Comparison of ENCODE assay signal across 8 cellular contexts in genomic region chr17:62778990-62779681, GRCh38. TPM values are rescaled to one million over a fixed set of nuclear protein-coding genes. Genes with fewer than 3 reads are reported as not detected.
DNase-seq lines count a peak whose midpoint lies in the region; ATAC-seq, FAIRE-seq and TF ChIP-seq lines count a peak whose summit lies in the region.

No MANE protein-coding gene starts in this region.

- intact Hi-C loops in Calu3 (cut with micrococcal nuclease; ENCODE audit: unreplicated experiment) = no loop called here
- intact Hi-C loops in K562 (cut with micrococcal nuclease) = no loop called here
- intact Hi-C loops in CD14-positive monocyte (cut with micrococcal nuclease) = no loop called here

- no peaks in the 10 kb centered on the region for H3K9me1 ChIP-seq in K562 (ENCODE audit: control insufficient read depth, insufficient read depth, low read length)

- no peaks in the 10 kb centered on the region; the same call in 1 of the 2 replicates for H4K20me1 ChIP-seq in K562 (replicated peaks; ENCODE audit: control insufficient read depth, insufficient read depth, low read length)

- CTCF ChIA-PET in Calu3 (lab: Charles Lee) (interaction anchor here (0.5 to 1.6 kb wide), 8 partner anchors 10 to 572 kb away, joined by 3 to 6 read pairs (median 4); no protein-coding TSS in a partner anchor), K562 (lab: Yijun Ruan, JAX; ENCODE audit: low intra/inter-chr PET ratio) (no interaction called here)

- H3K27ac ChIP-seq in K562 (ENCODE audit: extremely low read depth, low read depth, low read length) = no peak overlapping the region
- H3K27ac ChIP-seq in substantia nigra (ENCODE audit: low read depth, low read length, poor library complexity, severe bottlenecking) = no peak overlapping the region

- H3K27me3 Mint-ChIP-seq in Calu3 (ENCODE audit: unreplicated experiment) (peaks cover 3% of the 10 kb centered on the region), CD14-positive monocyte (ENCODE audit: low read depth in 3 of 3) (no peaks in the 10 kb centered on the region)
- peaks cover 33 to 45% of the 10 kb centered on the region in 2 donors for H3K27me3 Mint-ChIP-seq in effector memory CD8-positive, alpha-beta T cell

- DNase-seq in Calu3 (peak; percentile 75), NCI-H146 (lab: John Stamatoyannopoulos, UW) (peak; percentile 77), K562 (ENCODE audit: extremely low read depth in 1 of 4, low spot score in 3 of 4) (peak in 3 of 4 experiments; percentile 20 to 31 (median 20)), myocyte (ENCODE audit: low read depth) (peak; percentile 93), substantia nigra (lab: John Stamatoyannopoulos, UW) (no peak), CD14-positive monocyte (ENCODE audit: low spot score) (no peak)
- DNase-seq in effector memory CD8-positive, alpha-beta T cell = no peak

- peak overlapping the region; percentile 83 for H3K27ac Mint-ChIP-seq in Calu3 (ENCODE audit: unreplicated experiment)
- peak overlapping the region in 1 of 7 donors; percentile 7 for H3K27ac Mint-ChIP-seq in CD14-positive monocyte
- no peak overlapping the region for H3K27ac Mint-ChIP-seq in effector memory CD8-positive, alpha-beta T cell

- ATAC-seq in K562 = peak; percentile 64
- ATAC-seq in GM19395 (IDR thresholded peaks at IDR 0.05; ENCODE audit: unreplicated experiment) = no peak
- ATAC-seq in effector memory CD8-positive, alpha-beta T cell (replicated peaks) = no peak

- H3K9me3 Mint-ChIP-seq in Calu3 (ENCODE audit: low read depth, unreplicated experiment) (peaks cover 4% of the 10 kb centered on the region), CD14-positive monocyte (peaks cover 0 to 7% (median 2%) of the 10 kb centered on the region in 7 donors)
- H3K9me3 Mint-ChIP-seq in effector memory CD8-positive, alpha-beta T cell = peaks cover 0 to 3% of the 10 kb centered on the region in 2 donors

- H3K4me3 Mint-ChIP-seq in Calu3 (ENCODE audit: low read depth, unreplicated experiment) = peak overlapping the region; percentile 29
- no peak overlapping the region for H3K4me3 Mint-ChIP-seq in CD14-positive monocyte
- H3K4me3 Mint-ChIP-seq in effector memory CD8-positive, alpha-beta T cell = no peak overlapping the region

- no peak for TF ChIP-seq POLR2A in K562 (conservative IDR thresholded peaks at IDR 0.05)

- no peak overlapping the region for H3K9ac ChIP-seq in K562 (ENCODE audit: insufficient read depth in 1 of 2, low read depth in 2 of 2, low read length in 2 of 2)

- TF ChIP-seq CTCF in Calu3 (IDR thresholded peaks at IDR 0.05; ENCODE audit: unreplicated experiment) (no peak), K562 (IDR thresholded peaks at IDR 0.05 in 2 of 3, conservative IDR thresholded peaks at IDR 0.05 in 1 of 3; ENCODE audit: insufficient read depth in 2 of 3, low read depth in 1 of 3, low read length in 3 of 3) (no peak), CD14-positive monocyte (IDR thresholded peaks at IDR 0.05) (no peak)

- no peaks in the 10 kb centered on the region for H3K79me2 ChIP-seq in K562 (ENCODE audit: control insufficient read depth, insufficient read depth, low read length)

- H3K36me3 Mint-ChIP-seq in Calu3 (ENCODE audit: insufficient read depth, unreplicated experiment) = peaks cover 7% of the 10 kb centered on the region
- no peaks in the 10 kb centered on the region for H3K36me3 Mint-ChIP-seq in CD14-positive monocyte
- peaks cover 3% of the 10 kb centered on the region for H3K36me3 Mint-ChIP-seq in effector memory CD8-positive, alpha-beta T cell (ENCODE audit: insufficient read depth)

- H3K36me3 ChIP-seq in K562 (ENCODE audit: control insufficient read depth, insufficient read depth, low read length) = no peaks in the 10 kb centered on the region

- H3K27me3 ChIP-seq in K562 (ENCODE audit: control insufficient read depth in 2 of 2, insufficient read depth in 2 of 2, low read length in 2 of 2) = peaks cover 23 to 39% of the 10 kb centered on the region in 2 experiments

- POLR2A ChIA-PET in K562 (lab: Yijun Ruan, JAX) = interaction anchor here (0.5 to 0.8 kb wide), 2 partner anchors 21 to 56 kb away, joined by 3 to 4 read pairs; no protein-coding TSS in a partner anchor

- WGBS in K562 (ENCODE audit: insufficient coverage, low coverage, missing lambda C conversion rate) = under 1% methylated on average over 21 of the region's 21 CpGs

- BruUV-seq in Calu3 (replicated peaks; lab: Mats Ljungman, UMichigan) (no TSS peak), K562 (replicated peaks; lab: Mats Ljungman, UMichigan) (no TSS peak)

- FAIRE-seq in K562 (lab: Jason Lieb, UNC) = no peak

- H3K4me1 Mint-ChIP-seq in Calu3 (ENCODE audit: low read depth, unreplicated experiment) (peaks cover 28% of the 10 kb centered on the region), CD14-positive monocyte (peaks cover 14% of the 10 kb centered on the region)
- H3K4me1 Mint-ChIP-seq in effector memory CD8-positive, alpha-beta T cell (ENCODE audit: low read depth in 2 of 2) = no peaks in the 10 kb centered on the region

- no peaks in the 10 kb centered on the region for H3K9me3 ChIP-seq in K562 (replicated peaks; ENCODE audit: control insufficient read depth, insufficient read depth, low read depth, low read length)

- no peak for TF ChIP-seq EP300 in K562 (IDR thresholded peaks at IDR 0.05; ENCODE audit: low read length)

- in situ Hi-C loops in K562 (cut with MboI) = no loop called here

- no peak overlapping the region for H3K4me3 ChIP-seq in K562

- TF ChIP-seq RAD21 in K562 (CRISPR knock-in tag; conservative IDR thresholded peaks at IDR 0.05 in 1 of 2, IDR thresholded peaks at IDR 0.05 in 1 of 2) = no peak

- H3K4me1 ChIP-seq in K562 (replicated peaks in 1 of 2; ENCODE audit: control insufficient read depth in 2 of 2, insufficient read depth in 2 of 2, low read length in 2 of 2) = peaks cover 0 to 4% of the 10 kb centered on the region in 2 experiments; a peak in 1 of 5 replicates

- H2AFZ ChIP-seq in K562 (ENCODE audit: low read depth, low read length) = no peak overlapping the region

- H3K4me2 ChIP-seq in K562 (ENCODE audit: insufficient read depth, low read length) = no peak overlapping the region; the same call in 1 of the 2 replicates

TF ChIP-seq in K562, 482 proteins besides CTCF, POLR2A, EP300 and RAD21:
- TF ChIP-seq MEIS2 (IDR thresholded peaks at IDR 0.05; ENCODE audit: partially characterized antibody) = peak; percentile 2
- TF ChIP-seq JUND (IDR thresholded peaks at IDR 0.05; ENCODE audit: borderline replicate concordance, low read depth, low read length) = 0 out of 2 replicates have a peak, but pooled peaks have one; percentile 28
- peak; percentile 46; the same call in 1 of the 3 replicates for TF ChIP-seq JUND (tag; IDR thresholded peaks at IDR 0.05; ENCODE audit: borderline replicate concordance, low read depth, low read length)
- no peak for TF ChIP-seq MBD2 (IDR thresholded peaks at IDR 0.05; ENCODE audit: borderline replicate concordance, low read depth)
- TF ChIP-seq TAF9B (IDR thresholded peaks at IDR 0.05; ENCODE audit: partially characterized antibody) = no peak
- TF ChIP-seq, protein P1, sequence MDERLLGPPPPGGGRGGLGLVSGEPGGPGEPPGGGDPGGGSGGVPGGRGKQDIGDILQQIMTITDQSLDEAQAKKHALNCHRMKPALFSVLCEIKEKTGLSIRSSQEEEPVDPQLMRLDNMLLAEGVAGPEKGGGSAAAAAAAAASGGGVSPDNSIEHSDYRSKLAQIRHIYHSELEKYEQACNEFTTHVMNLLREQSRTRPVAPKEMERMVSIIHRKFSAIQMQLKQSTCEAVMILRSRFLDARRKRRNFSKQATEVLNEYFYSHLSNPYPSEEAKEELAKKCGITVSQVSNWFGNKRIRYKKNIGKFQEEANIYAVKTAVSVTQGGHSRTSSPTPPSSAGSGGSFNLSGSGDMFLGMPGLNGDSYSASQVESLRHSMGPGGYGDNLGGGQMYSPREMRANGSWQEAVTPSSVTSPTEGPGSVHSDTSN (CRISPR knock-in tag; IDR thresholded peaks at IDR 0.05; ENCODE audit: low read depth) = no peak
- TF ChIP-seq, protein P1 (tag; conservative IDR thresholded peaks at IDR 0.05; ENCODE audit: low read depth) = 0 out of 2 replicates have a peak, but pooled peaks have one; percentile 30
- TF ChIP-seq FOSL1 (tag; conservative IDR thresholded peaks at IDR 0.05) = 0 out of 2 replicates have a peak, but pooled peaks have one; percentile 21
- TF ChIP-seq NRF1 (conservative IDR thresholded peaks at IDR 0.05 in 1 of 2, IDR thresholded peaks at IDR 0.05 in 1 of 2) = peak; percentile 73 to 77
TF ChIP-seq in K562: peak in this region for 5.

RNA-seq across cellular contexts. Expression of gene MARCHF10, which starts 29.0 kb away (rescaled TPM):
- total RNA-seq in Calu3 (2022) (not detected in 2 replicates), K562 (2014; rRNA removed) (not detected in 2 replicates), K562 (2014; rRNA removed; fragmentation: Illumina TruSeq; extraction: Trizol) (not detected in 2 replicates), K562 (2015; rRNA removed; fragmentation: Illumina TruSeq; extraction: Trizol) (not detected in 2 replicates), K562 (2021) (not detected in 2 replicates), myocyte (0.47 TPM in 1 of 2 replicates, not detected in the other)
- total RNA-seq in K562 (2011; cell fraction: chromatin; rRNA removed; ENCODE audit: low replicate concordance) = not detected in 2 replicates
- not detected in 2 replicates for total RNA-seq in K562 (2011; cell fraction: nucleolus; rRNA removed)
- not detected in 2 replicates for total RNA-seq in K562 (2011; cell fraction: nucleoplasm; rRNA removed)
- polyA plus RNA-seq in K562 (2011; rRNA removed) (not detected in 2 replicates), K562 (2014; fragmentation: Illumina TruSeq; extraction: Trizol) (not detected in 2 replicates), K562 (2014; fragmentation: Nextera tagmentation; extraction: Ambion mirVana) (not detected), K562 (2014; rRNA removed) (not detected in 2 replicates), CD14-positive monocyte (not detected)
- not detected in 2 replicates for polyA plus RNA-seq in K562 (2011; cell fraction: cytosol; rRNA removed)
- polyA plus RNA-seq in K562 (2011; cell fraction: nucleus; rRNA removed) = not detected in 2 replicates
- polyA plus RNA-seq in K562 (2012) = not detected in 2 replicates
- polyA minus RNA-seq in K562 (2011; rRNA and poly(A)+ RNA removed) = not detected in 2 replicates
- not detected in 2 replicates for polyA minus RNA-seq in K562 (2011; cell fraction: cytosol; rRNA and poly(A)+ RNA removed)
- polyA minus RNA-seq in K562 (2011; cell fraction: nucleus; rRNA and poly(A)+ RNA removed) = not detected in 2 replicates
- 0.20 TPM for polyA plus RNA-seq in myocyte (2012)

Comparison
In these comparisons a context has a peak if more than half of its experiments do, and no peak if none do; other contexts are left out.
1. DNase-seq: peak in Calu3 (single experiment), NCI-H146 (single experiment), K562 (3 of 4) and myocyte (single experiment); none in substantia nigra (0 of 49), CD14-positive monocyte (single experiment) and effector memory CD8-positive, alpha-beta T cell (0 of 3).